Comparison of ENCODE assay signal across 1 cellular context in the genomic region with DNA sequence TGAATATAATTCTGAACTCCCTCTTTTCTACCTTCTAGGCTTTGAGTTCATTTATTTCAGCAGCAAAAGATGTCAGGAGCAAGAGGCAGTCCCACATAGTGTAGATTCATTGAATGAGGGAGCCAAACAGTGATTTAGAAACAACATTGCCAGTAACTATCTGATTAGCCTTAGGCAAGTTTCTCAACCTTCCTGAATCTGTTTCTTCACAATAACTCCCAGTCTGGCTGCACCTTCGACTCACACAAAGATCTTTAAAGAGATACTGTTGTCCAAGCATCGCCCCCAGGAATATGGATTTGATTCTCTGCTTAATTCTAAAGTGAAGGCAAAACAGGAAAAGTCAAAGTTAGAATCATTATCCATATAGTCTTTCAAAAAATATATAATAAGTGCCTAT.
TF ChIP-seq lines count a peak whose summit lies in the region.

No MANE protein-coding gene starts in this region.

TF ChIP-seq in H1, 55 proteins besides CTCF, POLR2A, EP300 and RAD21:
- TF ChIP-seq PHF8 (conservative IDR thresholded peaks at IDR 0.05; ENCODE audit: low read depth, low read length) (no peak), GABPA (IDR thresholded peaks at IDR 0.05; ENCODE audit: borderline replicate concordance, insufficient read depth, low read length) (no peak), KDM1A (IDR thresholded peaks at IDR 0.05; ENCODE audit: borderline replicate concordance, low read length) (no peak)
- TF ChIP-seq, protein P1, sequence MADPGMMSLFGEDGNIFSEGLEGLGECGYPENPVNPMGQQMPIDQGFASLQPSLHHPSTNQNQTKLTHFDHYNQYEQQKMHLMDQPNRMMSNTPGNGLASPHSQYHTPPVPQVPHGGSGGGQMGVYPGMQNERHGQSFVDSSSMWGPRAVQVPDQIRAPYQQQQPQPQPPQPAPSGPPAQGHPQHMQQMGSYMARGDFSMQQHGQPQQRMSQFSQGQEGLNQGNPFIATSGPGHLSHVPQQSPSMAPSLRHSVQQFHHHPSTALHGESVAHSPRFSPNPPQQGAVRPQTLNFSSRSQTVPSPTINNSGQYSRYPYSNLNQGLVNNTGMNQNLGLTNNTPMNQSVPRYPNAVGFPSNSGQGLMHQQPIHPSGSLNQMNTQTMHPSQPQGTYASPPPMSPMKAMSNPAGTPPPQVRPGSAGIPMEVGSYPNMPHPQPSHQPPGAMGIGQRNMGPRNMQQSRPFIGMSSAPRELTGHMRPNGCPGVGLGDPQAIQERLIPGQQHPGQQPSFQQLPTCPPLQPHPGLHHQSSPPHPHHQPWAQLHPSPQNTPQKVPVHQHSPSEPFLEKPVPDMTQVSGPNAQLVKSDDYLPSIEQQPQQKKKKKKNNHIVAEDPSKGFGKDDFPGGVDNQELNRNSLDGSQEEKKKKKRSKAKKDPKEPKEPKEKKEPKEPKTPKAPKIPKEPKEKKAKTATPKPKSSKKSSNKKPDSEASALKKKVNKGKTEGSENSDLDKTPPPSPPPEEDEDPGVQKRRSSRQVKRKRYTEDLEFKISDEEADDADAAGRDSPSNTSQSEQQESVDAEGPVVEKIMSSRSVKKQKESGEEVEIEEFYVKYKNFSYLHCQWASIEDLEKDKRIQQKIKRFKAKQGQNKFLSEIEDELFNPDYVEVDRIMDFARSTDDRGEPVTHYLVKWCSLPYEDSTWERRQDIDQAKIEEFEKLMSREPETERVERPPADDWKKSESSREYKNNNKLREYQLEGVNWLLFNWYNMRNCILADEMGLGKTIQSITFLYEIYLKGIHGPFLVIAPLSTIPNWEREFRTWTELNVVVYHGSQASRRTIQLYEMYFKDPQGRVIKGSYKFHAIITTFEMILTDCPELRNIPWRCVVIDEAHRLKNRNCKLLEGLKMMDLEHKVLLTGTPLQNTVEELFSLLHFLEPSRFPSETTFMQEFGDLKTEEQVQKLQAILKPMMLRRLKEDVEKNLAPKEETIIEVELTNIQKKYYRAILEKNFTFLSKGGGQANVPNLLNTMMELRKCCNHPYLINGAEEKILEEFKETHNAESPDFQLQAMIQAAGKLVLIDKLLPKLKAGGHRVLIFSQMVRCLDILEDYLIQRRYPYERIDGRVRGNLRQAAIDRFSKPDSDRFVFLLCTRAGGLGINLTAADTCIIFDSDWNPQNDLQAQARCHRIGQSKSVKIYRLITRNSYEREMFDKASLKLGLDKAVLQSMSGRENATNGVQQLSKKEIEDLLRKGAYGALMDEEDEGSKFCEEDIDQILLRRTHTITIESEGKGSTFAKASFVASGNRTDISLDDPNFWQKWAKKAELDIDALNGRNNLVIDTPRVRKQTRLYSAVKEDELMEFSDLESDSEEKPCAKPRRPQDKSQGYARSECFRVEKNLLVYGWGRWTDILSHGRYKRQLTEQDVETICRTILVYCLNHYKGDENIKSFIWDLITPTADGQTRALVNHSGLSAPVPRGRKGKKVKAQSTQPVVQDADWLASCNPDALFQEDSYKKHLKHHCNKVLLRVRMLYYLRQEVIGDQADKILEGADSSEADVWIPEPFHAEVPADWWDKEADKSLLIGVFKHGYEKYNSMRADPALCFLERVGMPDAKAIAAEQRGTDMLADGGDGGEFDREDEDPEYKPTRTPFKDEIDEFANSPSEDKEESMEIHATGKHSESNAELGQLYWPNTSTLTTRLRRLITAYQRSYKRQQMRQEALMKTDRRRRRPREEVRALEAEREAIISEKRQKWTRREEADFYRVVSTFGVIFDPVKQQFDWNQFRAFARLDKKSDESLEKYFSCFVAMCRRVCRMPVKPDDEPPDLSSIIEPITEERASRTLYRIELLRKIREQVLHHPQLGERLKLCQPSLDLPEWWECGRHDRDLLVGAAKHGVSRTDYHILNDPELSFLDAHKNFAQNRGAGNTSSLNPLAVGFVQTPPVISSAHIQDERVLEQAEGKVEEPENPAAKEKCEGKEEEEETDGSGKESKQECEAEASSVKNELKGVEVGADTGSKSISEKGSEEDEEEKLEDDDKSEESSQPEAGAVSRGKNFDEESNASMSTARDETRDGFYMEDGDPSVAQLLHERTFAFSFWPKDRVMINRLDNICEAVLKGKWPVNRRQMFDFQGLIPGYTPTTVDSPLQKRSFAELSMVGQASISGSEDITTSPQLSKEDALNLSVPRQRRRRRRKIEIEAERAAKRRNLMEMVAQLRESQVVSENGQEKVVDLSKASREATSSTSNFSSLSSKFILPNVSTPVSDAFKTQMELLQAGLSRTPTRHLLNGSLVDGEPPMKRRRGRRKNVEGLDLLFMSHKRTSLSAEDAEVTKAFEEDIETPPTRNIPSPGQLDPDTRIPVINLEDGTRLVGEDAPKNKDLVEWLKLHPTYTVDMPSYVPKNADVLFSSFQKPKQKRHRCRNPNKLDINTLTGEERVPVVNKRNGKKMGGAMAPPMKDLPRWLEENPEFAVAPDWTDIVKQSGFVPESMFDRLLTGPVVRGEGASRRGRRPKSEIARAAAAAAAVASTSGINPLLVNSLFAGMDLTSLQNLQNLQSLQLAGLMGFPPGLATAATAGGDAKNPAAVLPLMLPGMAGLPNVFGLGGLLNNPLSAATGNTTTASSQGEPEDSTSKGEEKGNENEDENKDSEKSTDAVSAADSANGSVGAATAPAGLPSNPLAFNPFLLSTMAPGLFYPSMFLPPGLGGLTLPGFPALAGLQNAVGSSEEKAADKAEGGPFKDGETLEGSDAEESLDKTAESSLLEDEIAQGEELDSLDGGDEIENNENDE (IDR thresholded peaks at IDR 0.05; ENCODE audit: insufficient replicate concordance, low read length) = no peak
